Comparison of ENCODE assay signal across 35 cellular contexts in genomic region chr10:100662067-100662466, GRCh38.
"Had no signal": no experiment of that assay in that cellular context is flagged by ENCODE, and none has a peak within 500 bp of the region (broad histone marks: within the 10 kb centered on the region; RNA-seq: fewer than 3 reads in every experiment).

No MANE protein-coding gene starts in this region.

- H3K9me3 ChIP-seq: adrenal gland, body of pancreas, colonic mucosa, gastrocnemius medialis, neutrophil, tibial artery, upper lobe of right lung had no signal

- ATAC-seq: body of pancreas; gastrocnemius medialis; left cardiac atrium; naive thymus-derived CD4-positive, alpha-beta T cell; stimulated activated naive B cell treated with anti-CD40 and anti-IgM and Interleukin-4, amounts not matched to agents 10 μg/mL and 1 μg/mL and 100 μg/mL, for 72 hours; upper lobe of right lung had no signal

- H3K4me1 ChIP-seq: adrenal gland, colonic mucosa, gastrocnemius medialis, tibial artery, upper lobe of right lung had no signal

- H3K4me3 Mint-ChIP-seq: activated CD4-positive, alpha-beta memory T cell treated with anti-CD3 and anti-CD28 coated beads for 36 hours; activated CD4-positive, alpha-beta T cell treated with anti-CD3 and anti-CD28 coated beads, Interleukin-2, amount 10 ng/mL, durations not matched to agents 24 days and 14 days; activated naive CD4-positive, alpha-beta T cell treated with anti-CD3 and anti-CD28 coated beads for 36 hours; activated naive CD8-positive, alpha-beta T cell treated with anti-CD3 and anti-CD28 coated beads for 36 hours; activated T-helper 1 cell treated with anti-CD3 and anti-CD28 coated beads, Interleukin-12 subunit alpha, Interleukin-12 subunit beta, Interleukin-2, Interleukin-4 antibody, amounts not matched to agents 30 ng/mL and 10 ng/mL and 1 ng/mL, durations not matched to agents 14 hours and 24 hours and 36 hours; naive thymus-derived CD4-positive, alpha-beta T cell; stimulated activated naive B cell treated with anti-CD40 and anti-IgM and Interleukin-4, amounts not matched to agents 10 μg/mL and 1 μg/mL and 100 μg/mL, for 72 hours had no signal

- FAIRE-seq: islet of Langerhans had no signal

- H3K4me3 ChIP-seq: adrenal gland, body of pancreas, cardiac muscle cell, colonic mucosa, dorsolateral prefrontal cortex, gastrocnemius medialis, smooth muscle cell, stomach, tibial artery, upper lobe of right lung had no signal

- H3K27ac Mint-ChIP-seq: activated CD4-positive, alpha-beta memory T cell treated with anti-CD3 and anti-CD28 coated beads for 36 hours; activated CD4-positive, alpha-beta T cell treated with anti-CD3 and anti-CD28 coated beads, Interleukin-2, amount 10 ng/mL, durations not matched to agents 24 days and 14 days; activated naive CD4-positive, alpha-beta T cell treated with anti-CD3 and anti-CD28 coated beads for 36 hours; activated naive CD8-positive, alpha-beta T cell treated with anti-CD3 and anti-CD28 coated beads for 36 hours; activated T-helper 1 cell treated with anti-CD3 and anti-CD28 coated beads, Interleukin-12 subunit alpha, Interleukin-12 subunit beta, Interleukin-2, Interleukin-4 antibody, amounts not matched to agents 30 ng/mL and 10 ng/mL and 1 ng/mL, durations not matched to agents 14 hours and 24 hours and 36 hours; naive thymus-derived CD4-positive, alpha-beta T cell; progenitor cell of endocrine pancreas; stimulated activated naive B cell treated with anti-CD40 and anti-IgM and Interleukin-4, amounts not matched to agents 10 μg/mL and 1 μg/mL and 100 μg/mL, for 72 hours had no signal

- H3K36me3 ChIP-seq: adrenal gland, cardiac muscle cell, colonic mucosa, gastrocnemius medialis, neutrophil, stomach, tibial artery, upper lobe of right lung had no signal

- DNase-seq: activated CD4-positive, alpha-beta memory T cell treated with anti-CD3 and anti-CD28 coated beads for 36 hours; activated CD4-positive, alpha-beta T cell treated with anti-CD3 and anti-CD28 coated beads, Interleukin-2, amount 10 ng/mL, durations not matched to agents 24 days and 14 days; activated CD4-positive, CD25-positive, alpha-beta regulatory T cell treated with anti-CD3 and anti-CD28 coated beads, Interleukin-2, amount 50 U/mL, for 72 hours; activated CD8-positive, alpha-beta memory T cell treated with anti-CD3 and anti-CD28 coated beads, Interleukin-2, amount 50 U/mL, for 4 hours; activated effector memory CD4-positive, alpha-beta T cell treated with anti-CD3 and anti-CD28 coated beads, Interleukin-2, amount 50 U/mL, for 16 hours; activated naive CD4-positive, alpha-beta T cell treated with anti-CD3 and anti-CD28 coated beads for 36 hours; activated naive CD8-positive, alpha-beta T cell treated with anti-CD3 and anti-CD28 coated beads for 36 hours; activated T-cell treated with anti-CD3 and anti-CD28 coated beads, Interleukin-2, amount 50 U/mL, for 1 hour; adrenal gland; aorta; body of pancreas; cerebellar nuclear complex; colonic mucosa; dorsolateral prefrontal cortex; effector memory CD4-positive, alpha-beta T cell; erythroblast; gastrocnemius medialis; glutamatergic neuron; left cardiac atrium; midbrain; naive thymus-derived CD4-positive, alpha-beta T cell; retina; stimulated activated CD4-positive, alpha-beta T cell treated with anti-CD3 and anti-CD28 coated beads, Interleukin-15, amount 100 ng/mL, for 24 hours; stimulated activated CD4-positive, alpha-beta T cell treated with anti-CD3 and anti-CD28 coated beads, Interleukin-2, amount 100 ng/mL, for 24 hours; stimulated activated naive B cell treated with anti-CD40 and anti-IgM and Interleukin-4, amounts not matched to agents 10 μg/mL and 1 μg/mL and 100 μg/mL, for 72 hours; stomach; T-helper 2 cell; tibial artery; upper lobe of right lung had no signal

- H3K9me3 Mint-ChIP-seq: activated CD4-positive, alpha-beta memory T cell treated with anti-CD3 and anti-CD28 coated beads for 36 hours; activated CD4-positive, alpha-beta T cell treated with anti-CD3 and anti-CD28 coated beads, Interleukin-2, amount 10 ng/mL, durations not matched to agents 24 days and 14 days; activated naive CD4-positive, alpha-beta T cell treated with anti-CD3 and anti-CD28 coated beads for 36 hours; activated naive CD8-positive, alpha-beta T cell treated with anti-CD3 and anti-CD28 coated beads for 36 hours; activated T-helper 1 cell treated with anti-CD3 and anti-CD28 coated beads, Interleukin-12 subunit alpha, Interleukin-12 subunit beta, Interleukin-2, Interleukin-4 antibody, amounts not matched to agents 30 ng/mL and 10 ng/mL and 1 ng/mL, durations not matched to agents 14 hours and 24 hours and 36 hours had no signal

- H3K36me3 Mint-ChIP-seq: activated CD4-positive, alpha-beta memory T cell treated with anti-CD3 and anti-CD28 coated beads for 36 hours; activated naive CD8-positive, alpha-beta T cell treated with anti-CD3 and anti-CD28 coated beads for 36 hours; stimulated activated naive B cell treated with anti-CD40 and anti-IgM and Interleukin-4, amounts not matched to agents 10 μg/mL and 1 μg/mL and 100 μg/mL, for 72 hours had no signal

- H3K4me2 ChIP-seq: smooth muscle cell had no signal

- H3K27ac ChIP-seq: adrenal gland, body of pancreas, cardiac muscle cell, colonic mucosa, dorsolateral prefrontal cortex, gastrocnemius medialis, neutrophil, stomach, tibial artery, upper lobe of right lung had no signal
